ENCODE assay signal across 1 cellular context in the genomic region with DNA sequence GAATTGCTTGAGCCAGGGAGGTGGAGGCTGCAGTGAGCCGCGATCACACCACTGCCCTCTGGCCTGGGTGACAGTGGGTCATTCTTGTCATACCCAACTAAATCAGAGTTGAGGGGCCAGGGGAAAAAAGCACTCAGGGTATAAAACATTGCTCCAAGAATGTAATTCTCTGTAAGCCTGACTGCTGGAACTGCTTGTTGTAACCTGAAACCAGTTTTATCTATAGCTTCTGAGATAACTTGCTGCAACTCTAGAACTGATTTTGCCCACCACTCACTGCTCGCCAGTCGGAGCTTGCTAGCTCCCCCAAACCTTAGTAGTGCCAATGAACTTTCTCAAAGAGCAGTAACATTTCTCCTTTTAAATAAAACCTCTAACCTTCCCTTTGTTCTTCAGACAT.
TF ChIP-seq lines count a peak whose summit lies in the region.

No MANE protein-coding gene starts in this region.

TF ChIP-seq in HEK293, 187 proteins besides CTCF, POLR2A, EP300 and RAD21 (continued from another document):
- TF ChIP-seq, protein P1, sequence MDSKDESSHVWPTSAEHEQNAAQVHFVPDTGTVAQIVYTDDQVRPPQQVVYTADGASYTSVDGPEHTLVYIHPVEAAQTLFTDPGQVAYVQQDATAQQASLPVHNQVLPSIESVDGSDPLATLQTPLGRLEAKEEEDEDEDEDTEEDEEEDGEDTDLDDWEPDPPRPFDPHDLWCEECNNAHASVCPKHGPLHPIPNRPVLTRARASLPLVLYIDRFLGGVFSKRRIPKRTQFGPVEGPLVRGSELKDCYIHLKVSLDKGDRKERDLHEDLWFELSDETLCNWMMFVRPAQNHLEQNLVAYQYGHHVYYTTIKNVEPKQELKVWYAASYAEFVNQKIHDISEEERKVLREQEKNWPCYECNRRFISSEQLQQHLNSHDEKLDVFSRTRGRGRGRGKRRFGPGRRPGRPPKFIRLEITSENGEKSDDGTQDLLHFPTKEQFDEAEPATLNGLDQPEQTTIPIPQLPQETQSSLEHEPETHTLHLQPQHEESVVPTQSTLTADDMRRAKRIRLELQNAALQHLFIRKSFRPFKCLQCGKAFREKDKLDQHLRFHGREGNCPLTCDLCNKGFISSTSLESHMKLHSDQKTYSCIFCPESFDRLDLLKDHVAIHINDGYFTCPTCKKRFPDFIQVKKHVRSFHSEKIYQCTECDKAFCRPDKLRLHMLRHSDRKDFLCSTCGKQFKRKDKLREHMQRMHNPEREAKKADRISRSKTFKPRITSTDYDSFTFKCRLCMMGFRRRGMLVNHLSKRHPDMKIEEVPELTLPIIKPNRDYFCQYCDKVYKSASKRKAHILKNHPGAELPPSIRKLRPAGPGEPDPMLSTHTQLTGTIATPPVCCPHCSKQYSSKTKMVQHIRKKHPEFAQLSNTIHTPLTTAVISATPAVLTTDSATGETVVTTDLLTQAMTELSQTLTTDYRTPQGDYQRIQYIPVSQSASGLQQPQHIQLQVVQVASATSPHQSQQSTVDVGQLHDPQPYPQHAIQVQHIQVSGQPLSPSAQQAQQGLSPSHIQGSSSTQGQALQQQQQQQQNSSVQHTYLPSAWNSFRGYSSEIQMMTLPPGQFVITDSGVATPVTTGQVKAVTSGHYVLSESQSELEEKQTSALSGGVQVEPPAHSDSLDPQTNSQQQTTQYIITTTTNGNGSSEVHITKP (tag by site-specific recombination; IDR thresholded peaks at IDR 0.05): peak; percentile 44
- TF ChIP-seq, protein P2, sequence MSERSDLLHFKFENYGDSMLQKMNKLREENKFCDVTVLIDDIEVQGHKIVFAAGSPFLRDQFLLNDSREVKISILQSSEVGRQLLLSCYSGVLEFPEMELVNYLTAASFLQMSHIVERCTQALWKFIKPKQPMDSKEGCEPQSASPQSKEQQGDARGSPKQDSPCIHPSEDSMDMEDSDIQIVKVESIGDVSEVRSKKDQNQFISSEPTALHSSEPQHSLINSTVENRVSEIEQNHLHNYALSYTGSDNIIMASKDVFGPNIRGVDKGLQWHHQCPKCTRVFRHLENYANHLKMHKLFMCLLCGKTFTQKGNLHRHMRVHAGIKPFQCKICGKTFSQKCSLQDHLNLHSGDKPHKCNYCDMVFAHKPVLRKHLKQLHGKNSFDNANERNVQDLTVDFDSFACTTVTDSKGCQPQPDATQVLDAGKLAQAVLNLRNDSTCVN (tag by site-specific recombination; optimal IDR thresholded peaks at IDR 0.05): no peak
- no peak for TF ChIP-seq KLF1 (tag by site-specific recombination; IDR thresholded peaks at IDR 0.05)
- TF ChIP-seq, protein P3, sequence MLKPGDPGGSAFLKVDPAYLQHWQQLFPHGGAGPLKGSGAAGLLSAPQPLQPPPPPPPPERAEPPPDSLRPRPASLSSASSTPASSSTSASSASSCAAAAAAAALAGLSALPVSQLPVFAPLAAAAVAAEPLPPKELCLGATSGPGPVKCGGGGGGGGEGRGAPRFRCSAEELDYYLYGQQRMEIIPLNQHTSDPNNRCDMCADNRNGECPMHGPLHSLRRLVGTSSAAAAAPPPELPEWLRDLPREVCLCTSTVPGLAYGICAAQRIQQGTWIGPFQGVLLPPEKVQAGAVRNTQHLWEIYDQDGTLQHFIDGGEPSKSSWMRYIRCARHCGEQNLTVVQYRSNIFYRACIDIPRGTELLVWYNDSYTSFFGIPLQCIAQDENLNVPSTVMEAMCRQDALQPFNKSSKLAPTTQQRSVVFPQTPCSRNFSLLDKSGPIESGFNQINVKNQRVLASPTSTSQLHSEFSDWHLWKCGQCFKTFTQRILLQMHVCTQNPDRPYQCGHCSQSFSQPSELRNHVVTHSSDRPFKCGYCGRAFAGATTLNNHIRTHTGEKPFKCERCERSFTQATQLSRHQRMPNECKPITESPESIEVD (tag by site-specific recombination; IDR thresholded peaks at IDR 0.05): peak; percentile 61
